Comparison of ENCODE assay signal across 12 cellular contexts in genomic region chr6:121838842-121839241, GRCh38.
DNase-seq lines count a peak whose midpoint lies in the region; ATAC-seq and TF ChIP-seq lines count a peak whose summit lies in the region.
"Had no signal": no experiment of that assay in that cellular context is flagged by ENCODE, and none has a peak within 500 bp of the region (broad histone marks: within the 10 kb centered on the region; RNA-seq: fewer than 3 reads in every experiment).

No MANE protein-coding gene starts in this region.

- no peak overlapping the region for H3K27ac ChIP-seq in SJCRH30

- no peak overlapping the region for H3K27ac Mint-ChIP-seq in activated naive CD4-positive, alpha-beta T cell treated with anti-CD3 and anti-CD28 coated beads, Interleukin-2, amount 50 U/mL, for 72 hours
- no peak overlapping the region for H3K27ac Mint-ChIP-seq in activated naive CD4-positive, alpha-beta T cell treated with anti-CD3 and anti-CD28 coated beads, Interleukin-2, amount 10 ng/mL, durations not matched to agents 7 days and 5 days
- H3K27ac Mint-ChIP-seq: memory B cell; stimulated activated naive B cell treated with anti-CD40 and anti-IgM and Interleukin-4, amounts not matched to agents 10 μg/mL and 1 μg/mL and 100 μg/mL, for 72 hours had no signal

- ATAC-seq in activated naive CD4-positive, alpha-beta T cell treated with anti-CD3 and anti-CD28 coated beads, Interleukin-2, amount 50 U/mL, for 72 hours: peak; percentile 68 to 76
- ATAC-seq in GM19467 (IDR thresholded peaks at IDR 0.05; ENCODE audit: unreplicated experiment) (no peak), GM21825 (IDR thresholded peaks at IDR 0.05; ENCODE audit: unreplicated experiment) (no peak)
- ATAC-seq: stimulated activated naive B cell treated with anti-CD40 and anti-IgM and Interleukin-4, amounts not matched to agents 10 μg/mL and 1 μg/mL and 100 μg/mL, for 72 hours had no signal

- no peak overlapping the region for H3K4me3 ChIP-seq in SJCRH30
- H3K4me3 ChIP-seq in fibroblast of villous mesenchyme (ENCODE audit: low read depth, low read length): no peak overlapping the region

- no peaks in the 10 kb centered on the region for H3K27me3 ChIP-seq in SJCRH30

- H3K9me3 Mint-ChIP-seq in activated naive CD4-positive, alpha-beta T cell treated with anti-CD3 and anti-CD28 coated beads, Interleukin-2, amount 50 U/mL, for 72 hours: no peaks in the 10 kb centered on the region
- no peaks in the 10 kb centered on the region for H3K9me3 Mint-ChIP-seq in activated naive CD4-positive, alpha-beta T cell treated with anti-CD3 and anti-CD28 coated beads, Interleukin-2, amount 10 ng/mL, durations not matched to agents 7 days and 5 days
- H3K9me3 Mint-ChIP-seq: stimulated activated naive B cell treated with anti-CD40 and anti-IgM and Interleukin-4, amounts not matched to agents 10 μg/mL and 1 μg/mL and 100 μg/mL, for 72 hours had no signal

- CTCF ChIA-PET in activated naive CD4-positive, alpha-beta T cell treated with anti-CD3 and anti-CD28 coated beads, Interleukin-2, amount 10 ng/mL, durations not matched to agents 7 days and 5 days (lab: Charles Lee): no interaction called here

- no peaks in the 10 kb centered on the region for H3K9me3 ChIP-seq in SJCRH30 (replicated peaks)

- no peaks in the 10 kb centered on the region for H3K4me1 Mint-ChIP-seq in activated naive CD4-positive, alpha-beta T cell treated with anti-CD3 and anti-CD28 coated beads, Interleukin-2, amount 10 ng/mL, durations not matched to agents 7 days and 5 days
- H3K4me1 Mint-ChIP-seq: memory B cell; stimulated activated naive B cell treated with anti-CD40 and anti-IgM and Interleukin-4, amounts not matched to agents 10 μg/mL and 1 μg/mL and 100 μg/mL, for 72 hours had no signal

- H3K4me1 ChIP-seq in SJCRH30: no peaks in the 10 kb centered on the region

- TF ChIP-seq CTCF in fibroblast of villous mesenchyme (IDR thresholded peaks at IDR 0.05; ENCODE audit: insufficient read depth, low read depth, low read length): no peak

- H3K4me3 Mint-ChIP-seq in activated naive CD4-positive, alpha-beta T cell treated with anti-CD3 and anti-CD28 coated beads, Interleukin-2, amount 10 ng/mL, durations not matched to agents 7 days and 5 days: no peak overlapping the region
- H3K4me3 Mint-ChIP-seq: memory B cell; stimulated activated naive B cell treated with anti-CD40 and anti-IgM and Interleukin-4, amounts not matched to agents 10 μg/mL and 1 μg/mL and 100 μg/mL, for 72 hours had no signal

- H3K36me3 ChIP-seq in SJCRH30: no peaks in the 10 kb centered on the region

- DNase-seq in activated naive CD4-positive, alpha-beta T cell treated with anti-CD3 and anti-CD28 coated beads, Interleukin-2, amount 50 U/mL, for 72 hours (ENCODE audit: low spot score in 2 of 2): no peak
- DNase-seq in activated naive CD4-positive, alpha-beta T cell treated with anti-CD3 and anti-CD28 coated beads, Interleukin-2, amount 10 ng/mL, durations not matched to agents 7 days and 5 days: no peak
- peak; percentile 12 to 47 for DNase-seq in SJCRH30
- DNase-seq in fibroblast of villous mesenchyme (ENCODE audit: low read depth): peak; percentile 95
- peak; percentile 60 for DNase-seq in stromal cell of bone marrow (ENCODE audit: low read depth)
- DNase-seq in NCI-H524 (lab: John Stamatoyannopoulos, UW): no peak
- DNase-seq: activated CD4-positive, alpha-beta T cell treated with anti-CD3 and anti-CD28 coated beads, Interleukin-2, amount 50 U/mL, for 48 hours; small intestine; stimulated activated naive B cell treated with anti-CD40 and anti-IgM and Interleukin-4, amounts not matched to agents 10 μg/mL and 1 μg/mL and 100 μg/mL, for 72 hours had no signal

- H3K36me3 Mint-ChIP-seq in activated naive CD4-positive, alpha-beta T cell treated with anti-CD3 and anti-CD28 coated beads, Interleukin-2, amount 50 U/mL, for 72 hours: no peaks in the 10 kb centered on the region
- no peaks in the 10 kb centered on the region for H3K36me3 Mint-ChIP-seq in activated naive CD4-positive, alpha-beta T cell treated with anti-CD3 and anti-CD28 coated beads, Interleukin-2, amount 10 ng/mL, durations not matched to agents 7 days and 5 days
- H3K36me3 Mint-ChIP-seq: memory B cell; stimulated activated naive B cell treated with anti-CD40 and anti-IgM and Interleukin-4, amounts not matched to agents 10 μg/mL and 1 μg/mL and 100 μg/mL, for 72 hours had no signal

- H3K27me3 Mint-ChIP-seq in activated naive CD4-positive, alpha-beta T cell treated with anti-CD3 and anti-CD28 coated beads, Interleukin-2, amount 10 ng/mL, durations not matched to agents 7 days and 5 days: no peaks in the 10 kb centered on the region
- H3K27me3 Mint-ChIP-seq: stimulated activated naive B cell treated with anti-CD40 and anti-IgM and Interleukin-4, amounts not matched to agents 10 μg/mL and 1 μg/mL and 100 μg/mL, for 72 hours had no signal

Comparison
In these comparisons a context has a peak if more than half of its experiments do, and no peak if none do; other contexts are left out.
1. ATAC-seq: peak in activated naive CD4-positive, alpha-beta T cell treated with anti-CD3 and anti-CD28 coated beads, Interleukin-2, amount 50 U/mL, for 72 hours (2 of 2); none in GM19467 (single experiment) and GM21825 (single experiment).
2. DNase-seq: peak in SJCRH30 (2 of 2), fibroblast of villous mesenchyme (single experiment) and stromal cell of bone marrow (single experiment); none in activated naive CD4-positive, alpha-beta T cell treated with anti-CD3 and anti-CD28 coated beads, Interleukin-2, amount 50 U/mL, for 72 hours (0 of 2), activated naive CD4-positive, alpha-beta T cell treated with anti-CD3 and anti-CD28 coated beads, Interleukin-2, amount 10 ng/mL, durations not matched to agents 7 days and 5 days (single experiment) and NCI-H524 (0 of 2).